13 cellular contexts compared by ENCODE assay signal in the genomic region with DNA sequence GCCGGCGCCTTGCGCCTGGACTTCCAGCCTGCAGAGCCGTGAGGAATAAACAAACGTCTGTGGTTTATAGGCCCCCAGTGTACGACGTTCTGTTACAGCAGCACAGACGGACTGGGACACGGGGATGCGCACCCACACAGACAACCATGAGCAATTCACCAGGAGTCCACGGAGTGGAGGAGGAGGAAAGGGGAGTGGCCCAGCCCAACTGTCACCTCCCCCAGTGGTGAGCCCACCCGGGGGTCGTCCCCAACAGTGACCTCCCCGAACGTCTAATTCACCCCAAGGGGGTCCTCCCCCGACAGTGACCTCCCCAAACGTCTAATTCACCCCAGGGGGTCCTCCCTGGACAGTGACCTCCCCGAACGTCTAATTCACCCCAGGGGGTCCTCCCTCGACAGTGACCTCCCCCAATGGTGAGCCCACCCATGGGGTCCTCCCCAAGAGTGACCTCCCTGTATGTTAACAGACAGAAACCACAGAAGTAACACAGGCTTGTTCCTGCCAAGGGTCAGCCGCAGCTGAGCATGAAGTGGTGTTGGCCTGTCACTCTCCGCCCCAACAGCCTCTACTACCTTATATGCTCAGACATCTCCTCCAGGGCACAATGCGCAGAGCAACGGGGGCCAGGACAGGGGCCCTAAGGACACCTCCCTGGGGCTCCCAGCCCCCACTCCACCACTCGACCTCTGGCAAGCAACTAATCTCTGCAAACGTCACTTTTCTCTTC. TPM values are rescaled to one million over a fixed set of nuclear protein-coding genes. Genes with fewer than 3 reads are reported as not detected.
DNase-seq lines count a peak whose midpoint lies in the region; ATAC-seq and TF ChIP-seq lines count a peak whose summit lies in the region.
"Had no signal": no experiment of that assay in that cellular context is flagged by ENCODE, and none has a peak within 500 bp of the region (broad histone marks: within the 10 kb centered on the region; RNA-seq: fewer than 3 reads in every experiment).

No MANE protein-coding gene starts in this region.

- no peaks in the 10 kb centered on the region for H3K27me3 Mint-ChIP-seq in activated T-cell treated with anti-CD3 and anti-CD28 coated beads, Interleukin-2, amount 50 U/mL, for 24 hours
- no peaks in the 10 kb centered on the region for H3K27me3 Mint-ChIP-seq in activated T-cell treated with anti-CD3 and anti-CD28 coated beads, Interleukin-2, amount 50 U/mL, for 4 hours (ENCODE audit: low read depth)
- H3K27me3 Mint-ChIP-seq in glutamatergic neuron (ENCODE audit: unreplicated experiment): peaks cover 4% of the 10 kb centered on the region

- peaks cover 78% of the 10 kb centered on the region for H3K4me1 Mint-ChIP-seq in activated T-cell treated with anti-CD3 and anti-CD28 coated beads, Interleukin-2, amount 50 U/mL, for 24 hours (ENCODE audit: low read depth)
- peaks cover 74% of the 10 kb centered on the region for H3K4me1 Mint-ChIP-seq in activated T-cell treated with anti-CD3 and anti-CD28 coated beads, Interleukin-2, amount 50 U/mL, for 4 hours (ENCODE audit: low read depth)
- H3K4me1 Mint-ChIP-seq in glutamatergic neuron (ENCODE audit: low read depth, unreplicated experiment): peaks cover 31% of the 10 kb centered on the region
- peaks cover 70% of the 10 kb centered on the region for H3K4me1 Mint-ChIP-seq in stimulated activated effector memory CD8-positive, alpha-beta T cell treated with anti-CD3 and anti-CD28 coated beads, Interleukin-12 subunit alpha, Interleukin-12 subunit beta, amount 100 ng/mL, for 72 hours

- ATAC-seq in activated T-cell treated with anti-CD3 and anti-CD28 coated beads, Interleukin-2, amount 50 U/mL, for 4 hours: no peak
- no peak for ATAC-seq in stimulated activated effector memory CD8-positive, alpha-beta T cell treated with anti-CD3 and anti-CD28 coated beads, Interleukin-12 subunit alpha, Interleukin-12 subunit beta, amount 100 ng/mL, for 72 hours
- ATAC-seq in GM19397 (IDR thresholded peaks at IDR 0.05; ENCODE audit: unreplicated experiment): no peak
- ATAC-seq: left colon had no signal

- peaks cover 51% of the 10 kb centered on the region for H3K36me3 Mint-ChIP-seq in activated T-cell treated with anti-CD3 and anti-CD28 coated beads, Interleukin-2, amount 50 U/mL, for 24 hours (ENCODE audit: low read depth)
- H3K36me3 Mint-ChIP-seq in activated T-cell treated with anti-CD3 and anti-CD28 coated beads, Interleukin-2, amount 50 U/mL, for 4 hours (ENCODE audit: insufficient read depth): peaks cover 15% of the 10 kb centered on the region
- H3K36me3 Mint-ChIP-seq in glutamatergic neuron (ENCODE audit: unreplicated experiment): no peaks in the 10 kb centered on the region
- peaks cover 28% of the 10 kb centered on the region for H3K36me3 Mint-ChIP-seq in stimulated activated effector memory CD8-positive, alpha-beta T cell treated with anti-CD3 and anti-CD28 coated beads, Interleukin-12 subunit alpha, Interleukin-12 subunit beta, amount 100 ng/mL, for 72 hours

- peak; percentile 27 for DNase-seq in activated T-cell treated with anti-CD3 and anti-CD28 coated beads, Interleukin-2, amount 50 U/mL, for 24 hours
- DNase-seq in activated T-cell treated with anti-CD3 and anti-CD28 coated beads, Interleukin-2, amount 50 U/mL, for 4 hours: no peak
- DNase-seq in RWPE1 (ENCODE audit: low spot score) (no peak), glutamatergic neuron (no peak), GOT3 (lab: John Stamatoyannopoulos, UW) (no peak)
- no peak for DNase-seq in stimulated activated effector memory CD8-positive, alpha-beta T cell treated with anti-CD3 and anti-CD28 coated beads, Interleukin-12 subunit alpha, Interleukin-12 subunit beta, amount 100 ng/mL, for 72 hours (ENCODE audit: low spot score in 2 of 2)
- no peak for DNase-seq in stimulated activated CD4-positive, alpha-beta T cell treated with anti-CD3 and anti-CD28 coated beads, Interleukin-4, amount 100 ng/mL, for 1 hour
- DNase-seq: hippocampal formation, NCI-H1048, NCI-H774 had no signal

- POLR2A ChIA-PET in RWPE1 (lab: Yijun Ruan, JAX; ENCODE audit: low non-redundant PET): no interaction called here

- TF ChIP-seq CTCF in RWPE1 (conservative IDR thresholded peaks at IDR 0.05; ENCODE audit: low read depth) (no peak), glutamatergic neuron (IDR thresholded peaks at IDR 0.05; ENCODE audit: partially characterized antibody, unreplicated experiment) (no peak)

- no peak overlapping the region for H3K4me3 Mint-ChIP-seq in activated T-cell treated with anti-CD3 and anti-CD28 coated beads, Interleukin-2, amount 50 U/mL, for 24 hours
- H3K4me3 Mint-ChIP-seq in activated T-cell treated with anti-CD3 and anti-CD28 coated beads, Interleukin-2, amount 50 U/mL, for 4 hours: no peak overlapping the region
- H3K4me3 Mint-ChIP-seq in glutamatergic neuron (ENCODE audit: unreplicated experiment): peak overlapping the region; percentile 73
- peak overlapping the region; percentile 17 for H3K4me3 Mint-ChIP-seq in stimulated activated effector memory CD8-positive, alpha-beta T cell treated with anti-CD3 and anti-CD28 coated beads, Interleukin-12 subunit alpha, Interleukin-12 subunit beta, amount 100 ng/mL, for 72 hours

- peak overlapping the region; percentile 28; the same call in 1 of the 2 replicates for H3K27ac ChIP-seq in RWPE1
- H3K27ac ChIP-seq: thoracic aorta had no signal

- CTCF ChIA-PET in RWPE1 (lab: Yijun Ruan, JAX): no interaction called here

- no peaks in the 10 kb centered on the region for H3K9me3 Mint-ChIP-seq in activated T-cell treated with anti-CD3 and anti-CD28 coated beads, Interleukin-2, amount 50 U/mL, for 24 hours
- H3K9me3 Mint-ChIP-seq in activated T-cell treated with anti-CD3 and anti-CD28 coated beads, Interleukin-2, amount 50 U/mL, for 4 hours: no peaks in the 10 kb centered on the region
- peaks cover 10% of the 10 kb centered on the region for H3K9me3 Mint-ChIP-seq in glutamatergic neuron (ENCODE audit: unreplicated experiment)
- H3K9me3 Mint-ChIP-seq in stimulated activated effector memory CD8-positive, alpha-beta T cell treated with anti-CD3 and anti-CD28 coated beads, Interleukin-12 subunit alpha, Interleukin-12 subunit beta, amount 100 ng/mL, for 72 hours: no peaks in the 10 kb centered on the region

- peak overlapping the region; percentile 76 for H3K27ac Mint-ChIP-seq in activated T-cell treated with anti-CD3 and anti-CD28 coated beads, Interleukin-2, amount 50 U/mL, for 24 hours
- peak overlapping the region; percentile 75 for H3K27ac Mint-ChIP-seq in glutamatergic neuron (ENCODE audit: unreplicated experiment)
- peak overlapping the region; percentile 94 for H3K27ac Mint-ChIP-seq in stimulated activated effector memory CD8-positive, alpha-beta T cell treated with anti-CD3 and anti-CD28 coated beads, Interleukin-12 subunit alpha, Interleukin-12 subunit beta, amount 100 ng/mL, for 72 hours

RNA-seq across cellular contexts. Expression of gene GAK, which starts 6.2 kb away (rescaled TPM):
- total RNA-seq in activated T-cell treated with anti-CD3 and anti-CD28 coated beads, Interleukin-2, amount 50 U/mL, for 4 hours: 100 to 1,000 TPM; 140 to 161 (median 148) TPM
- total RNA-seq in glutamatergic neuron (ENCODE audit: unreplicated experiment): 123 TPM

RNA-seq across cellular contexts. Expression of gene TMEM175, which starts 6.3 kb away (rescaled TPM):
- 10 to 100 TPM; 12.5 to 15.6 (median 14.7) TPM for total RNA-seq in activated T-cell treated with anti-CD3 and anti-CD28 coated beads, Interleukin-2, amount 50 U/mL, for 4 hours
- 62.7 TPM for total RNA-seq in glutamatergic neuron (ENCODE audit: unreplicated experiment)

RNA-seq across cellular contexts. Expression of gene DGKQ, which starts 47.4 kb away (rescaled TPM):
- total RNA-seq in activated T-cell treated with anti-CD3 and anti-CD28 coated beads, Interleukin-2, amount 50 U/mL, for 4 hours: 10 to 100 TPM; 11.2 to 21.5 (median 14.8) TPM
- 26.2 TPM for total RNA-seq in glutamatergic neuron (ENCODE audit: unreplicated experiment)

Comparison
In these comparisons a context has a peak if more than half of its experiments do, and no peak if none do; other contexts are left out.
1. H3K4me3 Mint-ChIP-seq: peak in glutamatergic neuron (single experiment) and stimulated activated effector memory CD8-positive, alpha-beta T cell treated with anti-CD3 and anti-CD28 coated beads, Interleukin-12 subunit alpha, Interleukin-12 subunit beta, amount 100 ng/mL, for 72 hours (single experiment); none in activated T-cell treated with anti-CD3 and anti-CD28 coated beads, Interleukin-2, amount 50 U/mL, for 24 hours (single experiment) and activated T-cell treated with anti-CD3 and anti-CD28 coated beads, Interleukin-2, amount 50 U/mL, for 4 hours (single experiment).
2. Peak in every context shown above with its lines, with median percentiles within 50 percentile points of each other: H3K27ac Mint-ChIP-seq.